Comparison of ENCODE assay signal across 29 cellular contexts in the genomic region with DNA sequence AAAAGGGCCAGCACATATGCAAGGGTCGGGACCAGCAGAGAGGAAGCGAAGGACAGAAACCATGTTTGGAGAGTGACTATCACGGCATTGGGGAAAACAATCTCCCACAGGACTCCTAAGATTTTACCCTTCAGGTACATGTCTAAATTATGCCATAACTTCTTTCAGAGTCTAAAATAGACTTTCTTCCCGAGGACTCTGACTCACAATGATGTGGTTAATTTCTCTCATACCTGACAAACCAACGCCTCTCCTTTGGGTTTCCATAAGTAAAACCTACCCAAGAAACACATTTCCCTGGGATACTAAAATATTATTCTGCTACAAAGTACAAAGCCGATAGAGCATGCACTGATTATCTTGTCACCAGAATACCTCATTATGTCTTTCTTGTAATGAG.
"Had no signal": no experiment of that assay in that cellular context is flagged by ENCODE, and none has a peak within 500 bp of the region (broad histone marks: within the 10 kb centered on the region; RNA-seq: fewer than 3 reads in every experiment).

No MANE protein-coding gene starts in this region.

- H3K9me3 ChIP-seq: pancreas, prostate gland, right atrium auricular region, suprapubic skin, tibial artery, upper lobe of right lung had no signal

- H3K4me1 ChIP-seq: heart left ventricle, pancreas, prostate gland, right atrium auricular region, suprapubic skin, tibial artery, upper lobe of right lung had no signal

- DNase-seq: activated CD4-positive, alpha-beta memory T cell treated with anti-CD3 and anti-CD28 coated beads, Interleukin-2, amount 10 ng/mL, durations not matched to agents 7 days and 5 days; activated CD4-positive, alpha-beta T cell treated with anti-CD3 and anti-CD28 coated beads, Interleukin-2, amount 10 ng/mL, durations not matched to agents 7 days and 5 days; activated CD4-positive, CD25-positive, alpha-beta regulatory T cell treated with anti-CD3 and anti-CD28 coated beads, Interleukin-2, amount 50 U/mL, for 72 hours; activated CD8-positive, alpha-beta memory T cell treated with anti-CD3 and anti-CD28 coated beads, Interleukin-2, amount 50 U/mL, for 48 hours; activated gamma-delta T cell treated with Interleukin-2 at 50 U/mL for 16 hours; activated naive CD4-positive, alpha-beta T cell treated with anti-CD3 and anti-CD28 coated beads, Interleukin-2, amount 50 U/mL, for 16 hours; activated T-cell treated with anti-CD3 and anti-CD28 coated beads, Interleukin-2, amount 50 U/mL, for 24 hours; amniotic stem cell; cortex of kidney; effector memory CD8-positive, alpha-beta T cell; foreskin fibroblast; heart left ventricle; immature natural killer cell; midbrain; naive thymus-derived CD4-positive, alpha-beta T cell; pancreas; stimulated activated CD4-positive, alpha-beta T cell treated with anti-CD3 and anti-CD28 coated beads, Interleukin-15, amount 100 ng/mL, for 24 hours; stimulated activated CD4-positive, alpha-beta T cell treated with anti-CD3 and anti-CD28 coated beads, Interleukin-2, amount 100 ng/mL, for 24 hours; stimulated activated naive CD4-positive, alpha-beta T cell; T-helper 9 cell; tibial artery; upper lobe of right lung; WERI-Rb-1 had no signal

- H3K27me3 ChIP-seq: cardiac muscle cell, heart left ventricle, pancreas, right atrium auricular region, suprapubic skin, tibial artery, upper lobe of right lung had no signal

- H3K36me3 ChIP-seq: cardiac muscle cell, heart left ventricle, pancreas, prostate gland, right atrium auricular region, suprapubic skin, tibial artery, upper lobe of right lung, WERI-Rb-1 had no signal

- FAIRE-seq: pancreas, TTC549 had no signal

- H3K4me3 ChIP-seq: cardiac muscle cell, heart left ventricle, pancreas, prostate gland, right atrium auricular region, suprapubic skin, tibial artery, upper lobe of right lung had no signal

- ATAC-seq: effector memory CD8-positive, alpha-beta T cell; esophagus mucosa; heart left ventricle; naive thymus-derived CD4-positive, alpha-beta T cell; pancreas; upper lobe of right lung had no signal

- H3K27ac ChIP-seq: cardiac muscle cell, heart left ventricle, pancreas, prostate gland, right atrium auricular region, suprapubic skin, tibial artery, upper lobe of right lung, WERI-Rb-1 had no signal
